8 cellular contexts compared by ENCODE assay signal in the genomic region with DNA sequence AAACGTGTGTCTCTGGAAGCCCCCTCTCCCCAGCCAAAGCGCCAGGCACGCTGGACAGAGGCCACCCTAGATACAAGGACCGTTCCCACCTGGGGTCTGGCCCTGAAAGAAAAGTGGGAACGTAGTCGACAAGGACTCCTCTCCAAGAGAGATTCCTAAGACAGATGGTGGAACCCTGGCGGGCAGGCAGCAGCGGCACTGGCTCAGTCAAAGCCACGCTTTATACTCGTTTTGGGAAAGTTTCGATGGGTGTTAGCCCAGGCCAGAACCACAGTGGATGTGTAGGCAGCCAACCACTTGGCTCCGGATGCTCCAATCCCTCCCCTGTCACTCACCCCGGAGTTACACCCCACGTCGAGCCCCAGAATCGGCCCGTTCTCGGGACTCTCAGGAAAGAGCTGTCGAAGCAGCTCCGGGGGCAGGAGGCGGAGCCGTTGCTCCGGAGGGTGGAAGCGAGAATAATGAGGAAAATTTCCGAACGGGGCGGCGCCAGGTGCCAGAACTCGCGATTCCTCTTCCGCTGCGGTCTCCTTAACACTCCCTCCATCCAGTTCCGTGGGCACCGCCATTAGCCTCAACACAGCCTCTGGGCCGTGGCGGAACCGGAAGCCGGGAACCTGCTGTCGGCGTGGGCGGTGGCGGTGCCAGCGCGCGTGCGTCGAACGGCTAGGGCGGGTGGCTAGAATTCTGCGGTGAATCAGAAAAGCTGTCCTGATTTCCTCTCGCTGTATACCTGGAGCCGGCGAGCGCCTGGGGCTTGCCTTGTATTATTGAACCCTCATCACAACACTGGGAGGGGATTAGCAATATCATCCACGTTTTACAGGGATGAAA. TPM values are rescaled to one million over a fixed set of nuclear protein-coding genes. Genes with fewer than 3 reads are reported as not detected.
DNase-seq lines count a peak whose midpoint lies in the region; ATAC-seq, FAIRE-seq and TF ChIP-seq lines count a peak whose summit lies in the region.

A gene with protein sequence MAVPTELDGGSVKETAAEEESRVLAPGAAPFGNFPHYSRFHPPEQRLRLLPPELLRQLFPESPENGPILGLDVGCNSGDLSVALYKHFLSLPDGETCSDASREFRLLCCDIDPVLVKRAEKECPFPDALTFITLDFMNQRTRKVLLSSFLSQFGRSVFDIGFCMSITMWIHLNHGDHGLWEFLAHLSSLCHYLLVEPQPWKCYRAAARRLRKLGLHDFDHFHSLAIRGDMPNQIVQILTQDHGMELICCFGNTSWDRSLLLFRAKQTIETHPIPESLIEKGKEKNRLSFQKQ (minus strand): TSS at position 588 of the 834 bp plus-strand sequence. CDS start 19 bp downstream, at position 569.

- H2AFZ ChIP-seq in keratinocyte (ENCODE audit: control insufficient read depth, low read length): peak within 1 kb of the TSS; percentile 78

- in situ Hi-C loops in GM18951 (cut with MboI; ENCODE audit: low sequenced_read_pairs, unreplicated experiment): no loop called here

- H3K9me3 Mint-ChIP-seq in activated B cell treated with CpG ODN at 0.5 μM for 24 hours: no peaks in the 10 kb centered on the region

- H3K4me3 ChIP-seq in AG04450 (ENCODE audit: low read depth, low read length): peak within 1 kb of the TSS; percentile 83
- H3K4me3 ChIP-seq in keratinocyte (ENCODE audit: control insufficient read depth in 2 of 3, extremely low read depth in 1 of 3, insufficient read depth in 2 of 3, low read depth in 1 of 3, low read length in 3 of 3): peak within 1 kb of the TSS; percentile 62 to 92 (median 89)

- H3K27me3 Mint-ChIP-seq in activated B cell treated with CpG ODN at 0.5 μM for 24 hours: no peaks in the 10 kb centered on the region

- intact Hi-C loops in activated B cell treated with CpG ODN at 0.5 μM for 24 hours (cut with micrococcal nuclease): loop anchor here (1.0 to 5.0 kb wide), 6 partner anchors 14 to 324 kb away; a partner anchor contains a TSS

- no peaks in the 10 kb centered on the region for H3K27me3 ChIP-seq in AG04450 (ENCODE audit: control insufficient read depth, insufficient read depth, low read length)
- no peaks in the 10 kb centered on the region for H3K27me3 ChIP-seq in keratinocyte (ENCODE audit: control insufficient read depth, extremely low read depth, insufficient read depth, low read length)

- POLR2A ChIA-PET in AG04450 (lab: Yijun Ruan, JAX): interaction anchor here (0.6 to 1.8 kb wide), 5 partner anchors 15 to 262 kb away, joined by 3 to 23 read pairs (median 3); a partner anchor contains a TSS
- POLR2A ChIA-PET in activated B cell treated with CpG ODN at 0.5 μM for 24 hours (lab: Charles Lee): interaction anchor here (0.5 to 2.1 kb wide), 20 partner anchors 13 to 711 kb away, joined by 3 to 24 read pairs (median 3); a partner anchor contains a TSS

- peak within 1 kb of the TSS; percentile 93 for H3K4me2 ChIP-seq in keratinocyte (ENCODE audit: control insufficient read depth, extremely low read depth, insufficient read depth, low read depth, low read length)

- H3K27ac Mint-ChIP-seq in activated B cell treated with CpG ODN at 0.5 μM for 24 hours: peak within 1 kb of the TSS; percentile 90

- peak; percentile 46 for FAIRE-seq in keratinocyte (lab: Jason Lieb, UNC)

- ATAC-seq in HG03175 (IDR thresholded peaks at IDR 0.05; ENCODE audit: unreplicated experiment): peak; percentile 87
- peak; percentile 90 for ATAC-seq in activated B cell treated with CpG ODN at 0.5 μM for 24 hours (ENCODE audit: low read depth)

- H3K36me3 Mint-ChIP-seq in activated B cell treated with CpG ODN at 0.5 μM for 24 hours (ENCODE audit: low read depth): peaks cover 13% of the 10 kb centered on the region

- H3K9ac ChIP-seq in keratinocyte (ENCODE audit: control insufficient read depth, extremely low read depth, insufficient read depth, low read length): peak within 1 kb of the TSS; percentile 97

- H3K4me1 ChIP-seq in keratinocyte (ENCODE audit: control insufficient read depth, extremely low read depth, insufficient read depth, low read length): peaks cover 14% of the 10 kb centered on the region

- dilution Hi-C loops in keratinocyte (cut with MboI; ENCODE audit: extremely low pct_ligation_motif_present, low sequenced_read_pairs): no loop called here

- H3K4me3 Mint-ChIP-seq in activated B cell treated with CpG ODN at 0.5 μM for 24 hours: peak within 1 kb of the TSS; percentile 93

- H3K9me1 ChIP-seq in keratinocyte (ENCODE audit: control insufficient read depth, extremely low read depth, insufficient read depth, low read length): no peaks in the 10 kb centered on the region

- H3K79me2 ChIP-seq in keratinocyte (ENCODE audit: control insufficient read depth, insufficient read depth, low read length): peaks cover 7% of the 10 kb centered on the region

- peaks cover 34% of the 10 kb centered on the region for H3K4me1 Mint-ChIP-seq in activated B cell treated with CpG ODN at 0.5 μM for 24 hours

- H4K20me1 ChIP-seq in keratinocyte (ENCODE audit: control insufficient read depth, extremely low read depth, insufficient read depth, low read length): no peaks in the 10 kb centered on the region

- H3K9me3 ChIP-seq in AG04450 (ENCODE audit: control insufficient read depth, insufficient read depth, low read length) (no peaks in the 10 kb centered on the region), keratinocyte (ENCODE audit: control insufficient read depth, low read depth, low read length) (no peaks in the 10 kb centered on the region)

- TF ChIP-seq CTCF in AG04450 (IDR thresholded peaks at IDR 0.05; ENCODE audit: low read depth, low read length) (no peak), activated B cell treated with CpG ODN at 0.5 μM for 24 hours (IDR thresholded peaks at IDR 0.05) (no peak), keratinocyte (optimal IDR thresholded peaks at IDR 0.05 in 1 of 3, IDR thresholded peaks at IDR 0.05 in 1 of 3, conservative IDR thresholded peaks at IDR 0.05 in 1 of 3; ENCODE audit: extremely low read depth in 1 of 3, insufficient read depth in 2 of 3, low read length in 3 of 3) (no peak)

- DNase-seq in AG04450 (ENCODE audit: low read depth, low spot score): peak; percentile 65
- peak; percentile 77 for DNase-seq in NCI-H2227 treated with DMSO at 0.1 percent for 48 hours (lab: John Stamatoyannopoulos, UW)
- DNase-seq in activated B cell treated with CpG ODN at 0.5 μM for 24 hours: peak; percentile 88
- DNase-seq in caudate nucleus (lab: John Stamatoyannopoulos, UW): peak in 59 of 61 donors; percentile 52 to 95 (median 87)
- peak; percentile 55 for DNase-seq in keratinocyte (ENCODE audit: low read depth, low spot score)
- peak; percentile 92 to 94 (median 92) for DNase-seq in stimulated activated CD4-positive, alpha-beta T cell treated with anti-CD3 and anti-CD28 coated beads, Interleukin-12 subunit alpha, Interleukin-12 subunit beta, amount 100 ng/mL, for 48 hours (ENCODE audit: low read depth in 2 of 3, low spot score in 1 of 3)

- no peaks in the 10 kb centered on the region for H3K36me3 ChIP-seq in keratinocyte (ENCODE audit: control insufficient read depth in 2 of 2, extremely low read depth in 1 of 2, insufficient read depth in 2 of 2, low read length in 2 of 2)

- CTCF ChIA-PET in AG04450 (lab: Charles Lee) (interaction anchor here (1.4 kb wide), 1 partner anchor 24 kb away, joined by 7 read pairs; no protein-coding TSS in a partner anchor), activated B cell treated with CpG ODN at 0.5 μM for 24 hours (lab: Charles Lee) (interaction anchor here (1.7 to 1.8 kb wide), 2 partner anchors 80 to 101 kb away, joined by 5 to 6 read pairs; a partner anchor contains a TSS)

- TF ChIP-seq POLR2A in GM18951 (IDR thresholded peaks at IDR 0.05; ENCODE audit: extremely low read depth, insufficient read depth, insufficient read length): peak; percentile 92

- H3K27ac ChIP-seq in AG04450 (ENCODE audit: low read depth, low read length) (peak within 1 kb of the TSS; percentile 92), caudate nucleus (ENCODE audit: low read depth, low read length) (peak within 1 kb of the TSS; percentile 60), keratinocyte (ENCODE audit: control insufficient read depth, insufficient read depth, low read length) (peak within 1 kb of the TSS; percentile 95)

RNA-seq across cellular contexts. Expression of the gene that starts here (rescaled TPM):
- 3.7 and 3.8 TPM in 2 replicates for polyA plus RNA-seq in AG04450 (2011; rRNA removed)
- 2.4 and 3.0 TPM in 2 replicates for polyA minus RNA-seq in AG04450 (2011; rRNA and poly(A)+ RNA removed)
- 10.4 and 12.0 TPM in 2 replicates for total RNA-seq in activated B cell treated with CpG ODN at 0.5 μM for 24 hours
- 2.9 to 3.7 TPM (median 3.4 TPM) in 3 replicates for polyA plus RNA-seq in keratinocyte
- 1.2 TPM for polyA plus RNA-seq in keratinocyte (2011; ENCODE audit: low read depth)
- polyA plus RNA-seq in keratinocyte (2011; cell fraction: cytosol; rRNA removed): 1.8 and 3.5 TPM in 2 replicates
- 4.8 and 5.2 TPM in 2 replicates for polyA plus RNA-seq in keratinocyte (2011; cell fraction: nucleus; rRNA removed)
- polyA plus RNA-seq in keratinocyte (2012; ENCODE audit: low replicate concordance): 2.0 and 3.6 TPM in 2 replicates
- 1.1 to 2.5 TPM (median 1.7 TPM) in 3 replicates for polyA minus RNA-seq in keratinocyte
- 0.96 TPM for polyA minus RNA-seq in keratinocyte (2011; cell fraction: cytosol; rRNA and poly(A)+ RNA removed)
- polyA minus RNA-seq in keratinocyte (2011; cell fraction: nucleus; rRNA and poly(A)+ RNA removed): 1.5 and 1.7 TPM in 2 replicates

Comparison
In these comparisons a context has a peak if more than half of its experiments do, and no peak if none do; other contexts are left out.
1. Peak in every context shown above with its lines: DNase-seq, ATAC-seq, H3K4me3 ChIP-seq and H3K27ac ChIP-seq.